In genomic region chr11:126466288-126467045, GRCh38 we compare ENCODE assay signal across 20 cellular contexts.
DNase-seq lines count a peak whose midpoint lies in the region; ATAC-seq, FAIRE-seq and TF ChIP-seq lines count a peak whose summit lies in the region.
"Had no signal": no experiment of that assay in that cellular context is flagged by ENCODE, and none has a peak within 500 bp of the region (broad histone marks: within the 10 kb centered on the region; RNA-seq: fewer than 3 reads in every experiment).

No MANE protein-coding gene starts in this region.

- H3K27me3 ChIP-seq in BLaER1 = no peaks in the 10 kb centered on the region
- no peaks in the 10 kb centered on the region for H3K27me3 ChIP-seq in OCI-LY1 (ENCODE audit: insufficient read depth, low read length)
- H3K27me3 ChIP-seq: ascending aorta, colonic mucosa, left lung, SJSA1 had no signal

- no peak overlapping the region for H2AFZ ChIP-seq in OCI-LY1 (ENCODE audit: low read length)
- H2AFZ ChIP-seq: parathyroid adenoma had no signal

- H3K9me3 ChIP-seq in BLaER1 (no peaks in the 10 kb centered on the region), OCI-LY1 (ENCODE audit: low read length) (no peaks in the 10 kb centered on the region)
- H3K9me3 ChIP-seq: ascending aorta, colonic mucosa, left lung, SJSA1, tibial artery had no signal

- H4K20me1 ChIP-seq in BLaER1 = no peaks in the 10 kb centered on the region
- H4K20me1 ChIP-seq in OCI-LY1 (ENCODE audit: insufficient read depth, low read length) = no peaks in the 10 kb centered on the region

- H3K4me2 ChIP-seq in BLaER1 (peak overlapping the region; percentile 99), OCI-LY1 (ENCODE audit: low read length) (0 out of 2 replicates have a peak overlapping the region, but pooled peaks have one; percentile 11)

- H3K27me3 Mint-ChIP-seq in immature natural killer cell (ENCODE audit: low read depth in 3 of 3) = peaks cover 0 to 6% (median 2%) of the 10 kb centered on the region in 3 donors

- no peaks in the 10 kb centered on the region for H3K9me2 ChIP-seq in OCI-LY1 (ENCODE audit: low read depth, low read length)

- TF ChIP-seq POLR2A in GM12891 (IDR thresholded peaks at IDR 0.05; ENCODE audit: low read depth, low read length) = no peak

- H3K4me3 ChIP-seq in BLaER1 (peak overlapping the region; percentile 53), OCI-LY1 (ENCODE audit: low read depth, low read length, poor library complexity, severe bottlenecking) (no peak overlapping the region)
- H3K4me3 ChIP-seq: ascending aorta, colonic mucosa, left lung, SJSA1, tibial artery had no signal

- H3K9ac ChIP-seq in BLaER1 (peak overlapping the region; percentile 78), OCI-LY1 (ENCODE audit: low read length) (no peak overlapping the region)
- H3K9ac ChIP-seq: parathyroid adenoma had no signal

- H3K27ac ChIP-seq in BLaER1 = peak overlapping the region; percentile 92
- H3K27ac ChIP-seq in OCI-LY1 (ENCODE audit: low read depth, low read length, poor library complexity, severe bottlenecking) = no peak overlapping the region
- H3K27ac ChIP-seq: ascending aorta, colonic mucosa, parathyroid adenoma, SJSA1, tibial artery had no signal

- no peaks in the 10 kb centered on the region for H3F3A ChIP-seq in OCI-LY1 (ENCODE audit: insufficient read depth, low read length)

- ATAC-seq in HG03439 (IDR thresholded peaks at IDR 0.05; ENCODE audit: unreplicated experiment) = no peak

- no peak for TF ChIP-seq CTCF in OCI-LY1 (IDR thresholded peaks at IDR 0.05; ENCODE audit: low read length)

- peaks cover 19 to 21% of the 10 kb centered on the region in 2 donors for H3K4me1 Mint-ChIP-seq in immature natural killer cell

- peak overlapping the region in 3 of 6 donors; percentile 10 to 91 (median 84) for H3K27ac Mint-ChIP-seq in immature natural killer cell

- DNase-seq in GM12891 (ENCODE audit: insufficient read length, low spot score) (no peak), immature natural killer cell (no peak), COLO668 (lab: John Stamatoyannopoulos, UW; ENCODE audit: unreplicated experiment) (no peak), ecto neural progenitor cell (ENCODE audit: low spot score) (no peak), NCI-H2171 treated with DMSO at 0.1 percent for 48 hours (lab: John Stamatoyannopoulos, UW) (no peak)
- DNase-seq: activated effector memory CD4-positive, alpha-beta T cell treated with Interleukin-2 at 50 U/mL for 16 hours; colonic mucosa; NCI-H345; stimulated activated CD4-positive, alpha-beta T cell treated with anti-CD3 and anti-CD28 coated beads, Interleukin-4, amount 100 ng/mL, for 24 hours; stimulated activated CD8-positive, alpha-beta memory T cell treated with anti-CD3 and anti-CD28 coated beads, Interleukin-4, amount 100 ng/mL, for 48 hours; tibial artery had no signal

- no peaks in the 10 kb centered on the region for H3K79me2 ChIP-seq in OCI-LY1 (ENCODE audit: insufficient read depth, low read length)
- H3K79me2 ChIP-seq: parathyroid adenoma had no signal

- H3K36me3 ChIP-seq in BLaER1 = no peaks in the 10 kb centered on the region
- no peaks in the 10 kb centered on the region for H3K36me3 ChIP-seq in OCI-LY1 (ENCODE audit: insufficient read depth, low read length)
- H3K36me3 ChIP-seq: ascending aorta, colonic mucosa, left lung, SJSA1, tibial artery had no signal

- H3K4me1 ChIP-seq in BLaER1 (peaks cover 93% of the 10 kb centered on the region), OCI-LY1 (ENCODE audit: insufficient read depth, low read length, severe bottlenecking) (peaks cover 11% of the 10 kb centered on the region)
- H3K4me1 ChIP-seq: ascending aorta, colonic mucosa, parathyroid adenoma, SJSA1 had no signal

- no peaks in the 10 kb centered on the region for H3K9me3 Mint-ChIP-seq in immature natural killer cell

- H3K4me3 Mint-ChIP-seq in immature natural killer cell = peak overlapping the region in 4 of 5 donors; percentile 62 to 81 (median 72)

- H3K36me3 Mint-ChIP-seq in immature natural killer cell = no peaks in the 10 kb centered on the region

- peak; percentile 57 for FAIRE-seq in GM12891 (lab: Jason Lieb, UNC)
- FAIRE-seq: endothelial cell of umbilical vein, TTC549 had no signal

TF ChIP-seq in GM12891, 5 proteins besides CTCF, POLR2A, EP300 and RAD21:
- TF ChIP-seq SPI1 (IDR thresholded peaks at IDR 0.05; ENCODE audit: low read depth, low read length) = no peak
- no peak for TF ChIP-seq POLR2AphosphoS5 (IDR thresholded peaks at IDR 0.05; ENCODE audit: low read depth, low read length)
- no peak for TF ChIP-seq TAF1 (IDR thresholded peaks at IDR 0.05; ENCODE audit: low read depth, low read length)
